18 cellular contexts compared by ENCODE assay signal in the genomic region with DNA sequence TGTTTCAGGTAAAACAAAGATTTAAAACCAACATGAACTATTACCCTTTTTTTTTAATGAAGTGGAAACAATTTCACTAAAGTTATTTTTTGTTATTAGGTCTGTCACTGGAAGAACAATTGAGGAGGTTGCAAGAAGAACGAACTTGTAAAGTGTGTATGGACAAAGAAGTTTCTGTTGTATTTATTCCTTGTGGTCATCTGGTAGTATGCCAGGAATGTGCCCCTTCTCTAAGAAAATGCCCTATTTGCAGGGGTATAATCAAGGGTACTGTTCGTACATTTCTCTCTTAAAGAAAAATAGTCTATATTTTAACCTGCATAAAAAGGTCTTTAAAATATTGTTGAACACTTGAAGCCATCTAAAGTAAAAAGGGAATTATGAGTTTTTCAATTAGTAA. TPM values are rescaled to one million over a fixed set of nuclear protein-coding genes. Genes with fewer than 3 reads are reported as not detected.
DNase-seq lines count a peak whose midpoint lies in the region; ATAC-seq, FAIRE-seq and TF ChIP-seq lines count a peak whose summit lies in the region.
"Had no signal": no experiment of that assay in that cellular context is flagged by ENCODE, and none has a peak within 500 bp of the region (broad histone marks: within the 10 kb centered on the region; RNA-seq: fewer than 3 reads in every experiment).

No MANE protein-coding gene starts in this region.

- H4K20me1 ChIP-seq in astrocyte (ENCODE audit: insufficient read depth, low read length), result peaks cover 36% of the 10 kb centered on the region

- no peak overlapping the region for H3K4me2 ChIP-seq in astrocyte (ENCODE audit: low read length)
- H3K4me2 ChIP-seq: BLaER1 treated with 17β-estradiol and CSF1 and Interleukin-3, amounts not matched to agents 10 nM and 100 nM had no signal

- H3K27ac ChIP-seq in breast epithelium (no peak overlapping the region), astrocyte (ENCODE audit: low read depth, low read length) (no peak overlapping the region)
- no peak overlapping the region for H3K27ac ChIP-seq in CD8-positive, alpha-beta memory T cell (ENCODE audit: low read depth, low read length)
- H3K27ac ChIP-seq: BLaER1 treated with 17β-estradiol and CSF1 and Interleukin-3, amounts not matched to agents 10 nM and 100 nM had no signal

- no peaks in the 10 kb centered on the region for H3K27me3 ChIP-seq in breast epithelium
- H3K27me3 ChIP-seq in astrocyte (ENCODE audit: insufficient read depth, low read length), result no peaks in the 10 kb centered on the region
- H3K27me3 ChIP-seq in CD8-positive, alpha-beta memory T cell (ENCODE audit: insufficient read depth, low read length, poor library complexity, severe bottlenecking), result no peaks in the 10 kb centered on the region
- H3K27me3 ChIP-seq: BLaER1 treated with 17β-estradiol and CSF1 and Interleukin-3, amounts not matched to agents 10 nM and 100 nM had no signal

- no peak for DNase-seq in MCF 10A (ENCODE audit: unreplicated experiment)
- DNase-seq in breast epithelium (ENCODE audit: low spot score in 2 of 2), result no peak
- no peak for DNase-seq in astrocyte (ENCODE audit: low read depth)
- DNase-seq in epidermal melanocyte (ENCODE audit: insufficient read length, low spot score), result peak; percentile 63
- DNase-seq in CD8-positive, alpha-beta memory T cell, result no peak
- DNase-seq in stimulated activated effector memory CD8-positive, alpha-beta T cell treated with anti-CD3 and anti-CD28 coated beads, Interleukin-12 subunit alpha, Interleukin-12 subunit beta, amount 100 ng/mL, for 72 hours (ENCODE audit: low spot score in 2 of 2), result no peak
- DNase-seq: ACHN; CD4-positive, CD25-positive, alpha-beta regulatory T cell; DND-41; GDM1; HFFc6 had no signal

- peaks cover 7% of the 10 kb centered on the region for H3K4me1 Mint-ChIP-seq in MCF 10A (ENCODE audit: insufficient read depth, unreplicated experiment)
- H3K4me1 Mint-ChIP-seq in astrocyte (ENCODE audit: low read depth, unreplicated experiment), result peaks cover 16% of the 10 kb centered on the region
- H3K4me1 Mint-ChIP-seq in CD8-positive, alpha-beta memory T cell, result peaks cover 10 to 25% (median 21%) of the 10 kb centered on the region in 3 donors
- peaks cover 6% of the 10 kb centered on the region for H3K4me1 Mint-ChIP-seq in stimulated activated effector memory CD8-positive, alpha-beta T cell treated with anti-CD3 and anti-CD28 coated beads, Interleukin-12 subunit alpha, Interleukin-12 subunit beta, amount 100 ng/mL, for 72 hours

- TSS peak; percentile 41 for BruUV-seq in MCF 10A (replicated peaks; lab: Mats Ljungman, UMichigan)

- POLR2A ChIA-PET in MCF 10A (lab: Yijun Ruan, JAX), result no interaction called here
- POLR2A ChIA-PET in CD8-positive, alpha-beta memory T cell (lab: Charles Lee), result no interaction called here

- no peak overlapping the region for H3K4me3 ChIP-seq in breast epithelium
- no peak overlapping the region for H3K4me3 ChIP-seq in astrocyte (ENCODE audit: insufficient read depth, low read depth, low read length)
- no peak overlapping the region for H3K4me3 ChIP-seq in CD8-positive, alpha-beta memory T cell (ENCODE audit: low read length)
- H3K4me3 ChIP-seq: BLaER1 treated with 17β-estradiol and CSF1 and Interleukin-3, amounts not matched to agents 10 nM and 100 nM; HAP-1 had no signal

- no peak for FAIRE-seq in astrocyte (lab: Jason Lieb, UNC)
- FAIRE-seq: GM12892, H1, HepG2, HTR-8/SVneo had no signal

- H3K9me3 ChIP-seq in breast epithelium (no peaks in the 10 kb centered on the region), astrocyte (ENCODE audit: insufficient read depth, low read depth, low read length) (no peaks in the 10 kb centered on the region)
- H3K9me3 ChIP-seq in CD8-positive, alpha-beta memory T cell (ENCODE audit: low read length), result no peaks in the 10 kb centered on the region
- H3K9me3 ChIP-seq: BLaER1 treated with 17β-estradiol and CSF1 and Interleukin-3, amounts not matched to agents 10 nM and 100 nM; HAP-1 had no signal

- CTCF ChIA-PET in MCF 10A (lab: Yijun Ruan, JAX), result interaction anchor here (4.4 kb wide), 1 partner anchor 12 kb away, joined by 32 read pairs; no protein-coding TSS in a partner anchor
- CTCF ChIA-PET in CD8-positive, alpha-beta memory T cell (lab: Charles Lee), result no interaction called here

- H3K79me2 ChIP-seq in astrocyte (ENCODE audit: insufficient read depth, low read length), result peaks cover 32% of the 10 kb centered on the region

- H3K27ac Mint-ChIP-seq in MCF 10A (ENCODE audit: low read depth, unreplicated experiment) (no peak overlapping the region), astrocyte (ENCODE audit: unreplicated experiment) (peak overlapping the region; percentile 23)
- no peak overlapping the region for H3K27ac Mint-ChIP-seq in CD8-positive, alpha-beta memory T cell
- H3K27ac Mint-ChIP-seq in stimulated activated effector memory CD8-positive, alpha-beta T cell treated with anti-CD3 and anti-CD28 coated beads, Interleukin-12 subunit alpha, Interleukin-12 subunit beta, amount 100 ng/mL, for 72 hours, result no peak overlapping the region
- H3K27ac Mint-ChIP-seq: HFFc6 had no signal

- intact Hi-C loops in MCF 10A (cut with micrococcal nuclease) (no loop called here), breast epithelium (cut with DNase I; ENCODE audit: low total_unique reads) (no loop called here)

- ATAC-seq in GM18498 (IDR thresholded peaks at IDR 0.05; ENCODE audit: unreplicated experiment), result no peak
- no peak for ATAC-seq in stimulated activated effector memory CD8-positive, alpha-beta T cell treated with anti-CD3 and anti-CD28 coated beads, Interleukin-12 subunit alpha, Interleukin-12 subunit beta, amount 100 ng/mL, for 72 hours
- ATAC-seq: HepG2 had no signal

- no peak overlapping the region for H3K9ac ChIP-seq in astrocyte (ENCODE audit: low read length)
- H3K9ac ChIP-seq: BLaER1 treated with 17β-estradiol and CSF1 and Interleukin-3, amounts not matched to agents 10 nM and 100 nM had no signal

- H3K4me1 ChIP-seq in breast epithelium (no peaks in the 10 kb centered on the region), astrocyte (ENCODE audit: insufficient read depth, low read length) (no peaks in the 10 kb centered on the region)
- peaks cover 13% of the 10 kb centered on the region for H3K4me1 ChIP-seq in CD8-positive, alpha-beta memory T cell (ENCODE audit: insufficient read depth, low read length)
- H3K4me1 ChIP-seq: BLaER1 treated with 17β-estradiol and CSF1 and Interleukin-3, amounts not matched to agents 10 nM and 100 nM had no signal

- H2AFZ ChIP-seq in astrocyte (ENCODE audit: low read depth, low read length), result no peak overlapping the region

- TF ChIP-seq CTCF in MCF 10A (IDR thresholded peaks at IDR 0.05; ENCODE audit: unreplicated experiment) (no peak), breast epithelium (IDR thresholded peaks at IDR 0.05) (no peak), astrocyte (IDR thresholded peaks at IDR 0.05; ENCODE audit: insufficient read depth, low read depth, low read length) (no peak)

- H3K4me3 Mint-ChIP-seq in MCF 10A (ENCODE audit: unreplicated experiment) (no peak overlapping the region), astrocyte (ENCODE audit: unreplicated experiment) (no peak overlapping the region)
- no peak overlapping the region for H3K4me3 Mint-ChIP-seq in CD8-positive, alpha-beta memory T cell
- no peak overlapping the region for H3K4me3 Mint-ChIP-seq in stimulated activated effector memory CD8-positive, alpha-beta T cell treated with anti-CD3 and anti-CD28 coated beads, Interleukin-12 subunit alpha, Interleukin-12 subunit beta, amount 100 ng/mL, for 72 hours
- H3K4me3 Mint-ChIP-seq: CD4-positive, CD25-positive, alpha-beta regulatory T cell; HFFc6 had no signal

- TF ChIP-seq POLR2A in breast epithelium (IDR thresholded peaks at IDR 0.05), result no peak

- H3K27me3 Mint-ChIP-seq in MCF 10A (ENCODE audit: insufficient read depth, unreplicated experiment), result no peaks in the 10 kb centered on the region
- H3K27me3 Mint-ChIP-seq in astrocyte (ENCODE audit: low read depth, unreplicated experiment), result no peaks in the 10 kb centered on the region
- no peaks in the 10 kb centered on the region for H3K27me3 Mint-ChIP-seq in CD8-positive, alpha-beta memory T cell
- H3K27me3 Mint-ChIP-seq: CD4-positive, CD25-positive, alpha-beta regulatory T cell had no signal

- H3K36me3 ChIP-seq in breast epithelium, result no peaks in the 10 kb centered on the region
- H3K36me3 ChIP-seq in astrocyte (ENCODE audit: insufficient read depth, low read length), result peaks cover 35% of the 10 kb centered on the region
- peaks cover 25% of the 10 kb centered on the region for H3K36me3 ChIP-seq in CD8-positive, alpha-beta memory T cell (ENCODE audit: insufficient read depth, low read length)

- H3K36me3 Mint-ChIP-seq in MCF 10A (ENCODE audit: insufficient read depth, unreplicated experiment) (peaks cover 60% of the 10 kb centered on the region), astrocyte (ENCODE audit: low read depth, unreplicated experiment) (peaks cover 13% of the 10 kb centered on the region)
- H3K36me3 Mint-ChIP-seq in CD8-positive, alpha-beta memory T cell, result peaks cover 0 to 72% (median 26%) of the 10 kb centered on the region in 3 donors
- peaks cover 66% of the 10 kb centered on the region for H3K36me3 Mint-ChIP-seq in stimulated activated effector memory CD8-positive, alpha-beta T cell treated with anti-CD3 and anti-CD28 coated beads, Interleukin-12 subunit alpha, Interleukin-12 subunit beta, amount 100 ng/mL, for 72 hours

- H3K9me3 Mint-ChIP-seq in MCF 10A (ENCODE audit: unreplicated experiment) (no peaks in the 10 kb centered on the region), astrocyte (ENCODE audit: unreplicated experiment) (no peaks in the 10 kb centered on the region)
- H3K9me3 Mint-ChIP-seq in CD8-positive, alpha-beta memory T cell, result no peaks in the 10 kb centered on the region
- H3K9me3 Mint-ChIP-seq in stimulated activated effector memory CD8-positive, alpha-beta T cell treated with anti-CD3 and anti-CD28 coated beads, Interleukin-12 subunit alpha, Interleukin-12 subunit beta, amount 100 ng/mL, for 72 hours, result no peaks in the 10 kb centered on the region
- H3K9me3 Mint-ChIP-seq: CD4-positive, CD25-positive, alpha-beta regulatory T cell; HFFc6 had no signal

RNA-seq across cellular contexts. Expression of gene BIRC2, which starts 30.9 kb away (rescaled TPM):
- total RNA-seq in MCF 10A (2022), result 46.2 and 50.0 TPM in 2 replicates
- 10 to 100 TPM; 45.6 to 95.7 (median 48.5) TPM for total RNA-seq in breast epithelium
- 69.9 and 72.0 TPM in 2 replicates for total RNA-seq in astrocyte
- total RNA-seq in CD8-positive, alpha-beta memory T cell, result 10 to 100 TPM; 40.3 to 42.8 TPM
- 35.2 TPM for polyA plus RNA-seq in CD8-positive, alpha-beta memory T cell
